ENCODE assay signal across 2 cellular contexts in the genomic region with DNA sequence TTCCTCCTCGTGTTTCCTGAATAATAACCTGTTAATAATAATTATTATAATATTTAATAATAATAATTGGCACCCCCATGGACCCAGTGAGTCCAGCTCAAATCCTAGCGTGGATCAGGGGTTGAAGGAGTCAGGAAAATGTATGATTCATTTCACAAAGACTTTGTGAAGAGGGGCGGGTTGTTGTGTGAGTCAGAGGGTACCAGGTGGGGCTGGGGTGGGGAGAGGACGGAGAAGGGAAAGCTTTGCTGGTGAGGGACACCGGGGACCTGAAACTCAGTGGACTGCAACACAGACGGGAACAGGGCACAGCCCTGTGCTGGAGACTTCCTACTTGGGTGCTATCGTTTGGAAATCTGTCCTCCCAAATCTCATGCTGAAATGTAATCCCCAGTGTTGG.
TF ChIP-seq lines count a peak whose summit lies in the region.

No MANE protein-coding gene starts in this region.

TF ChIP-seq in IMR-90, 13 proteins besides CTCF, POLR2A, EP300 and RAD21:
- TF ChIP-seq NFE2L2 (IDR thresholded peaks at IDR 0.05; ENCODE audit: low read depth, low read length) (no peak), MAFK (IDR thresholded peaks at IDR 0.05; ENCODE audit: low read depth, low read length) (no peak), MXI1 (IDR thresholded peaks at IDR 0.05; ENCODE audit: borderline replicate concordance, low read depth, low read length) (no peak), CHD1 (IDR thresholded peaks at IDR 0.05; ENCODE audit: low read depth, low read length) (no peak), FOS (IDR thresholded peaks at IDR 0.05; ENCODE audit: low read depth, low read length) (no peak), SMC3 (IDR thresholded peaks at IDR 0.05; ENCODE audit: low read depth, low read length) (no peak), RFX5 (IDR thresholded peaks at IDR 0.05; ENCODE audit: low read depth, low read length) (no peak), CEBPB (IDR thresholded peaks at IDR 0.05; ENCODE audit: low read depth, low read length) (no peak), RCOR1 (IDR thresholded peaks at IDR 0.05; ENCODE audit: insufficient replicate concordance, low read length) (no peak), BHLHE40 (IDR thresholded peaks at IDR 0.05; ENCODE audit: low read depth, low read length) (no peak), MAZ (IDR thresholded peaks at IDR 0.05; ENCODE audit: borderline replicate concordance, low read depth, low read length) (no peak)
- TF ChIP-seq, protein P1, sequence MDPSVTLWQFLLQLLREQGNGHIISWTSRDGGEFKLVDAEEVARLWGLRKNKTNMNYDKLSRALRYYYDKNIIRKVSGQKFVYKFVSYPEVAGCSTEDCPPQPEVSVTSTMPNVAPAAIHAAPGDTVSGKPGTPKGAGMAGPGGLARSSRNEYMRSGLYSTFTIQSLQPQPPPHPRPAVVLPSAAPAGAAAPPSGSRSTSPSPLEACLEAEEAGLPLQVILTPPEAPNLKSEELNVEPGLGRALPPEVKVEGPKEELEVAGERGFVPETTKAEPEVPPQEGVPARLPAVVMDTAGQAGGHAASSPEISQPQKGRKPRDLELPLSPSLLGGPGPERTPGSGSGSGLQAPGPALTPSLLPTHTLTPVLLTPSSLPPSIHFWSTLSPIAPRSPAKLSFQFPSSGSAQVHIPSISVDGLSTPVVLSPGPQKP (IDR thresholded peaks at IDR 0.05; ENCODE audit: borderline replicate concordance, low read depth, low read length): no peak
- TF ChIP-seq, protein P2, sequence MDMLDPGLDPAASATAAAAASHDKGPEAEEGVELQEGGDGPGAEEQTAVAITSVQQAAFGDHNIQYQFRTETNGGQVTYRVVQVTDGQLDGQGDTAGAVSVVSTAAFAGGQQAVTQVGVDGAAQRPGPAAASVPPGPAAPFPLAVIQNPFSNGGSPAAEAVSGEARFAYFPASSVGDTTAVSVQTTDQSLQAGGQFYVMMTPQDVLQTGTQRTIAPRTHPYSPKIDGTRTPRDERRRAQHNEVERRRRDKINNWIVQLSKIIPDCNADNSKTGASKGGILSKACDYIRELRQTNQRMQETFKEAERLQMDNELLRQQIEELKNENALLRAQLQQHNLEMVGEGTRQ (IDR thresholded peaks at IDR 0.05; ENCODE audit: low read depth, low read length): no peak

TF ChIP-seq in K562, 482 proteins besides CTCF, POLR2A, EP300 and RAD21:
- TF ChIP-seq, protein P3, sequence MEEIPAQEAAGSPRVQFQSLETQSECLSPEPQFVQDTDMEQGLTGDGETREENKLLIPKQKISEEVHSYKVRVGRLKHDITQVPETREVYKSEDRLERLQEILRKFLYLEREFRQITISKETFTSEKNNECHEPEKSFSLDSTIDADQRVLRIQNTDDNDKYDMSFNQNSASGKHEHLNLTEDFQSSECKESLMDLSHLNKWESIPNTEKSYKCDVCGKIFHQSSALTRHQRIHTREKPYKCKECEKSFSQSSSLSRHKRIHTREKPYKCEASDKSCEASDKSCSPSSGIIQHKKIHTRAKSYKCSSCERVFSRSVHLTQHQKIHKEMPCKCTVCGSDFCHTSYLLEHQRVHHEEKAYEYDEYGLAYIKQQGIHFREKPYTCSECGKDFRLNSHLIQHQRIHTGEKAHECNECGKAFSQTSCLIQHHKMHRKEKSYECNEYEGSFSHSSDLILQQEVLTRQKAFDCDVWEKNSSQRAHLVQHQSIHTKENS (CRISPR knock-in tag; IDR thresholded peaks at IDR 0.05): no peak
- TF ChIP-seq, protein P4, sequence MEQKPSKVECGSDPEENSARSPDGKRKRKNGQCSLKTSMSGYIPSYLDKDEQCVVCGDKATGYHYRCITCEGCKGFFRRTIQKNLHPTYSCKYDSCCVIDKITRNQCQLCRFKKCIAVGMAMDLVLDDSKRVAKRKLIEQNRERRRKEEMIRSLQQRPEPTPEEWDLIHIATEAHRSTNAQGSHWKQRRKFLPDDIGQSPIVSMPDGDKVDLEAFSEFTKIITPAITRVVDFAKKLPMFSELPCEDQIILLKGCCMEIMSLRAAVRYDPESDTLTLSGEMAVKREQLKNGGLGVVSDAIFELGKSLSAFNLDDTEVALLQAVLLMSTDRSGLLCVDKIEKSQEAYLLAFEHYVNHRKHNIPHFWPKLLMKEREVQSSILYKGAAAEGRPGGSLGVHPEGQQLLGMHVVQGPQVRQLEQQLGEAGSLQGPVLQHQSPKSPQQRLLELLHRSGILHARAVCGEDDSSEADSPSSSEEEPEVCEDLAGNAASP (IDR thresholded peaks at IDR 0.05): no peak
- TF ChIP-seq, protein P5, sequence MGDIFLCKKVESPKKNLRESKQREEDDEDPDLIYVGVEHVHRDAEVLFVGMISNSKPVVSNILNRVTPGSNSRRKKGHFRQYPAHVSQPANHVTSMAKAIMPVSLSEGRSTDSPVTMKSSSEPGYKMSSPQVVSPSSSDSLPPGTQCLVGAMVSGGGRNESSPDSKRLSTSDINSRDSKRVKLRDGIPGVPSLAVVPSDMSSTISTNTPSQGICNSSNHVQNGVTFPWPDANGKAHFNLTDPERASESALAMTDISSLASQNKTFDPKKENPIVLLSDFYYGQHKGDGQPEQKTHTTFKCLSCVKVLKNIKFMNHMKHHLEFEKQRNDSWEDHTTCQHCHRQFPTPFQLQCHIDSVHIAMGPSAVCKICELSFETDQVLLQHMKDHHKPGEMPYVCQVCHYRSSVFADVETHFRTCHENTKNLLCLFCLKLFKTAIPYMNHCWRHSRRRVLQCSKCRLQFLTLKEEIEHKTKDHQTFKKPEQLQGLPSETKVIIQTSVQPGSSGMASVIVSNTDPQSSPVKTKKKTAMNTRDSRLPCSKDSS (IDR thresholded peaks at IDR 0.05; ENCODE audit: low read depth, partially characterized antibody): no peak
